In genomic region chr13:107111248-107111647, GRCh38 we compare ENCODE assay signal across 8 cellular contexts.
"Had no signal": no experiment of that assay in that cellular context is flagged by ENCODE, and none has a peak within 500 bp of the region (broad histone marks: within the 10 kb centered on the region; RNA-seq: fewer than 3 reads in every experiment).

No MANE protein-coding gene starts in this region.

- DNase-seq: GDM1, GF-D8 had no signal

- FAIRE-seq: G401.6, GM12878, GM12891, GM12892, GM18507, GM19239 had no signal

- H3K4me3 ChIP-seq: GM12878 had no signal

- ATAC-seq: GM12878 had no signal
